ENCODE assay signal across 35 cellular contexts in the genomic region with DNA sequence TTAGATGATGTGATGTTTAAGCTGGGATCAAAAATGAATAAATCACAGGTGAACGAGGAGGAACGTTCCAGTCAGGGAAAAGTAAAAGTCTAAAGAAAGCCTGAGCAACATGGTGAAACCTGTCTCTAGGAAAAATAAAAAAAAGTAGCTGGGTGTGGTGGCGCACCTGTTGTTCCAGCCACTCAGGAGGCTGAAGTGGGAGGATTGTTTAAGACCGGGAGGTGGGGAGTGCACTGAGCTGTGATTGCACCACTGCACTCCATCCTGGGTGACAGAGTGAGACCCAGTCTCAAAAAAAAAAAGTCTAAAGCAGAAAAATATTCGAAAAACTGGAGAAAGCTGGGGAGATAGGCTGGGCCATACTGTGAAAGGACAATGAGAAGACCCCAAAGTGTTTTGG.
"Had no signal": no experiment of that assay in that cellular context is flagged by ENCODE, and none has a peak within 500 bp of the region (broad histone marks: within the 10 kb centered on the region; RNA-seq: fewer than 3 reads in every experiment).

No MANE protein-coding gene starts in this region.

- H3K27me3 ChIP-seq: adrenal gland, body of pancreas, gastrocnemius medialis, heart left ventricle had no signal

- H3K4me3 ChIP-seq: adrenal gland, body of pancreas, gastrocnemius medialis, heart left ventricle had no signal

- H3K9me3 Mint-ChIP-seq: activated CD4-positive, alpha-beta memory T cell treated with anti-CD3 and anti-CD28 coated beads for 36 hours; activated naive CD4-positive, alpha-beta T cell treated with anti-CD3 and anti-CD28 coated beads for 36 hours; activated naive CD4-positive, alpha-beta T cell treated with anti-CD3 and anti-CD28 coated beads, Interleukin-2, amount 50 U/mL, for 24 hours; activated naive CD8-positive, alpha-beta T cell treated with anti-CD3 and anti-CD28 coated beads for 36 hours; activated T-helper 1 cell treated with anti-CD3 and anti-CD28 coated beads, Interleukin-12 subunit alpha, Interleukin-12 subunit beta, Interleukin-2, Interleukin-4 antibody, amounts not matched to agents 30 ng/mL and 10 ng/mL and 1 ng/mL, durations not matched to agents 14 hours and 24 hours and 36 hours; activated T-helper 2 cell treated with anti-CD3 and anti-CD28 coated beads, Interferon-gamma antibody, Interleukin-2, Interleukin-4, amounts not matched to agents 10 μg/mL and 5 μg/mL and 100 μg/mL, durations not matched to agents 14 hours and 24 hours and 36 hours; effector memory CD8-positive, alpha-beta T cell; T-helper 2 cell treated with Interferon-gamma antibody and Interleukin-4, amounts not matched to agents 5 μg/mL and 100 μg/mL, for 36 hours had no signal

- H3K4me3 Mint-ChIP-seq: activated CD4-positive, alpha-beta memory T cell treated with anti-CD3 and anti-CD28 coated beads for 36 hours; activated CD4-positive, alpha-beta T cell treated with anti-CD3 and anti-CD28 coated beads for 36 hours; activated CD4-positive, alpha-beta T cell treated with anti-CD3 and anti-CD28 coated beads, Interleukin-2, amount 10 ng/mL, durations not matched to agents 24 days and 14 days; activated CD8-positive, alpha-beta memory T cell treated with anti-CD3 and anti-CD28 coated beads, Interleukin-2, amount 10 ng/mL, durations not matched to agents 7 days and 5 days; activated CD8-positive, alpha-beta T cell treated with anti-CD3 and anti-CD28 coated beads, Interleukin-2, amount 10 ng/mL, durations not matched to agents 7 days and 5 days; activated naive CD4-positive, alpha-beta T cell treated with anti-CD3 and anti-CD28 coated beads for 36 hours; activated naive CD4-positive, alpha-beta T cell treated with anti-CD3 and anti-CD28 coated beads, Interleukin-2, amount 50 U/mL, for 24 hours; activated naive CD8-positive, alpha-beta T cell treated with anti-CD3 and anti-CD28 coated beads for 36 hours; activated naive CD8-positive, alpha-beta T cell treated with anti-CD3 and anti-CD28 coated beads, Interleukin-2, amount 50 U/mL, for 24 hours; activated T-helper 1 cell treated with anti-CD3 and anti-CD28 coated beads, Interleukin-12 subunit alpha, Interleukin-12 subunit beta, Interleukin-2, Interleukin-4 antibody, amounts not matched to agents 30 ng/mL and 10 ng/mL and 1 ng/mL, durations not matched to agents 14 hours and 24 hours and 36 hours; effector memory CD8-positive, alpha-beta T cell; T-helper 17 cell; T-helper 2 cell treated with Interferon-gamma antibody and Interleukin-4, amounts not matched to agents 5 μg/mL and 100 μg/mL, for 36 hours had no signal

- H3K36me3 ChIP-seq: adrenal gland, gastrocnemius medialis, heart left ventricle had no signal

- H3K27me3 Mint-ChIP-seq: activated CD4-positive, alpha-beta memory T cell treated with anti-CD3 and anti-CD28 coated beads for 36 hours; activated CD4-positive, alpha-beta T cell treated with anti-CD3 and anti-CD28 coated beads for 36 hours; activated CD4-positive, alpha-beta T cell treated with anti-CD3 and anti-CD28 coated beads, Interleukin-2, amount 10 ng/mL, durations not matched to agents 24 days and 14 days; activated naive CD4-positive, alpha-beta T cell treated with anti-CD3 and anti-CD28 coated beads, Interleukin-2, amount 50 U/mL, for 24 hours; activated naive CD8-positive, alpha-beta T cell treated with anti-CD3 and anti-CD28 coated beads for 36 hours; activated naive CD8-positive, alpha-beta T cell treated with anti-CD3 and anti-CD28 coated beads, Interleukin-2, amount 50 U/mL, for 24 hours; T-helper 17 cell had no signal

- H3K4me1 ChIP-seq: adrenal gland, body of pancreas had no signal

- H3K9me3 ChIP-seq: adrenal gland, body of pancreas, gastrocnemius medialis, heart left ventricle had no signal

- H3K27ac ChIP-seq: adrenal gland, body of pancreas, epithelial cell of prostate, gastrocnemius medialis, heart left ventricle had no signal

- H3K36me3 Mint-ChIP-seq: activated CD4-positive, alpha-beta memory T cell treated with anti-CD3 and anti-CD28 coated beads for 36 hours; activated CD8-positive, alpha-beta memory T cell treated with anti-CD3 and anti-CD28 coated beads, Interleukin-2, amount 10 ng/mL, durations not matched to agents 7 days and 5 days; activated naive CD4-positive, alpha-beta T cell treated with anti-CD3 and anti-CD28 coated beads, Interleukin-2, amount 50 U/mL, for 24 hours; activated naive CD8-positive, alpha-beta T cell treated with anti-CD3 and anti-CD28 coated beads for 36 hours had no signal

- ATAC-seq: activated CD4-positive, alpha-beta T cell treated with anti-CD3 and anti-CD28 coated beads for 36 hours; activated CD8-positive, alpha-beta memory T cell treated with anti-CD3 and anti-CD28 coated beads, Interleukin-2, amount 10 ng/mL, durations not matched to agents 7 days and 5 days; activated CD8-positive, alpha-beta T cell treated with anti-CD3 and anti-CD28 coated beads, Interleukin-2, amount 10 ng/mL, durations not matched to agents 7 days and 5 days; activated naive CD8-positive, alpha-beta T cell treated with anti-CD3 and anti-CD28 coated beads, Interleukin-2, amount 50 U/mL, for 24 hours; body of pancreas; effector memory CD8-positive, alpha-beta T cell; gastrocnemius medialis; heart left ventricle; T-helper 17 cell had no signal

- DNase-seq: activated CD4-positive, alpha-beta memory T cell treated with anti-CD3 and anti-CD28 coated beads for 36 hours; activated CD4-positive, alpha-beta T cell treated with anti-CD3 and anti-CD28 coated beads for 36 hours; activated CD4-positive, alpha-beta T cell treated with anti-CD3 and anti-CD28 coated beads, Interleukin-2, amount 10 ng/mL, durations not matched to agents 24 days and 14 days; activated CD4-positive, CD25-positive, alpha-beta regulatory T cell; activated CD4-positive, CD25-positive, alpha-beta regulatory T cell treated with anti-CD3 and anti-CD28 coated beads, Interleukin-2, amount 50 U/mL, for 72 hours; activated CD8-positive, alpha-beta memory T cell treated with anti-CD3 and anti-CD28 coated beads, Interleukin-2, amount 10 ng/mL, durations not matched to agents 7 days and 5 days; activated CD8-positive, alpha-beta memory T cell treated with anti-CD3 and anti-CD28 coated beads, Interleukin-2, amount 50 U/mL, for 4 hours; activated CD8-positive, alpha-beta T cell treated with anti-CD3 and anti-CD28 coated beads, Interleukin-2, amount 10 ng/mL, durations not matched to agents 7 days and 5 days; activated effector memory CD4-positive, alpha-beta T cell treated with anti-CD3 and anti-CD28 coated beads, Interleukin-2, amount 50 U/mL, for 16 hours; activated naive CD4-positive, alpha-beta T cell treated with anti-CD3 and anti-CD28 coated beads for 36 hours; activated naive CD8-positive, alpha-beta T cell treated with anti-CD3 and anti-CD28 coated beads for 36 hours; activated naive CD8-positive, alpha-beta T cell treated with anti-CD3 and anti-CD28 coated beads, Interleukin-2, amount 50 U/mL, for 24 hours; activated T-cell treated with anti-CD3 and anti-CD28 coated beads, Interleukin-2, amount 50 U/mL, for 1 hour; activated T-cell treated with anti-CD3 and anti-CD28 coated beads, Interleukin-2, amount 50 U/mL, for 48 hours; adrenal gland; amygdala; aorta; body of pancreas; caudate nucleus; cortex of kidney; dermis blood vessel endothelial cell; effector CD4-positive, alpha-beta T cell; effector memory CD8-positive, alpha-beta T cell; foreskin fibroblast; gastrocnemius medialis; glutamatergic neuron; heart left ventricle; T-helper 1 cell; T-helper 17 cell; T1000 had no signal

- H3K27ac Mint-ChIP-seq: activated CD4-positive, alpha-beta memory T cell treated with anti-CD3 and anti-CD28 coated beads for 36 hours; activated CD4-positive, alpha-beta T cell treated with anti-CD3 and anti-CD28 coated beads for 36 hours; activated CD4-positive, alpha-beta T cell treated with anti-CD3 and anti-CD28 coated beads, Interleukin-2, amount 10 ng/mL, durations not matched to agents 24 days and 14 days; activated CD8-positive, alpha-beta memory T cell treated with anti-CD3 and anti-CD28 coated beads, Interleukin-2, amount 10 ng/mL, durations not matched to agents 7 days and 5 days; activated CD8-positive, alpha-beta T cell treated with anti-CD3 and anti-CD28 coated beads, Interleukin-2, amount 10 ng/mL, durations not matched to agents 7 days and 5 days; activated naive CD4-positive, alpha-beta T cell treated with anti-CD3 and anti-CD28 coated beads for 36 hours; activated naive CD4-positive, alpha-beta T cell treated with anti-CD3 and anti-CD28 coated beads, Interleukin-2, amount 50 U/mL, for 24 hours; activated naive CD8-positive, alpha-beta T cell treated with anti-CD3 and anti-CD28 coated beads for 36 hours; activated naive CD8-positive, alpha-beta T cell treated with anti-CD3 and anti-CD28 coated beads, Interleukin-2, amount 50 U/mL, for 24 hours; activated T-helper 1 cell treated with anti-CD3 and anti-CD28 coated beads, Interleukin-12 subunit alpha, Interleukin-12 subunit beta, Interleukin-2, Interleukin-4 antibody, amounts not matched to agents 30 ng/mL and 10 ng/mL and 1 ng/mL, durations not matched to agents 14 hours and 24 hours and 36 hours; activated T-helper 2 cell treated with anti-CD3 and anti-CD28 coated beads, Interferon-gamma antibody, Interleukin-2, Interleukin-4, amounts not matched to agents 10 μg/mL and 5 μg/mL and 100 μg/mL, durations not matched to agents 14 hours and 24 hours and 36 hours; effector memory CD8-positive, alpha-beta T cell; T-helper 17 cell; T-helper 2 cell treated with Interferon-gamma antibody and Interleukin-4, amounts not matched to agents 5 μg/mL and 100 μg/mL, for 36 hours had no signal
